ENCODE assay signal across 26 cellular contexts in the genomic region with DNA sequence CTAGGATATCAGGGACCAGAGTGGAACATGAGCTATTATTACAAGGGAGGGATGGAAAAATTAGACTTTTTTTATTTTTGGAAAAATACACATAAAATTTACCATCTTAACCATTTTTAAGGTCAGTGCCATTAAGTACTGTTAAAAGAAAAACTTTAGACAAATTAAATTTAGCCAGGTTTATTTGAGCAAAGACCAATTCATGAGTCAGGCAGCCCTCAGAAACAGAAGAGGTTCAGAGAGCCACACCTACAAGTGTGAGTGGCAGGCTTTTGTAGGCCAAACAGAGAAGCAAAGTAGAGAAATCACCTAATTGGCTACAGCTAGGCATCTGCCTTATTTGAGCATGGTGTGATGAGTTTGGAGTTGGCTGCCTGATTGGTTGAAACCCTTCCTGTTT.
"Had no signal": no experiment of that assay in that cellular context is flagged by ENCODE, and none has a peak within 500 bp of the region (broad histone marks: within the 10 kb centered on the region; RNA-seq: fewer than 3 reads in every experiment).

No MANE protein-coding gene starts in this region.

- ATAC-seq: left colon; left lung; mucosa of descending colon; naive thymus-derived CD4-positive, alpha-beta T cell; natural killer cell treated with Interleukin-12 subunit alpha and Interleukin-12 subunit beta and Interleukin-15 and Interleukin-18, amount 100 ng/mL, for 72 hours; sciatic nerve; stimulated activated naive B cell treated with anti-CD40 and anti-IgM and Interleukin-4, amounts not matched to agents 10 μg/mL and 1 μg/mL and 100 μg/mL, for 72 hours; stimulated activated naive CD8-positive, alpha-beta T cell treated with anti-CD3 and anti-CD28 coated beads, Interleukin-15, Interleukin-2, amounts not matched to agents 100 U/mL and 50 U/mL, for 24 hours had no signal

- H3K9me3 ChIP-seq: left lung, mucosa of descending colon, ovary, right atrium auricular region, stomach, testis, thyroid gland, transverse colon, upper lobe of left lung, vagina had no signal

- H3K4me3 ChIP-seq: left lung, lung, mucosa of descending colon, ovary, right atrium auricular region, skin epidermis, stomach, testis, thyroid gland, transverse colon, upper lobe of left lung, vagina had no signal

- H3K27ac ChIP-seq: left lung, ovary, right atrium auricular region, skin epidermis, stomach, testis, thyroid gland, transverse colon, upper lobe of left lung, vagina had no signal

- DNase-seq: hypothalamus; immature natural killer cell; kidney; left colon; left lung; midbrain; mucosa of descending colon; naive thymus-derived CD4-positive, alpha-beta T cell; ovary; stimulated activated CD4-positive, alpha-beta T cell treated with anti-CD3 and anti-CD28 coated beads, Interleukin-12 subunit alpha, Interleukin-12 subunit beta, amount 100 ng/mL, for 4 hours; stimulated activated CD4-positive, alpha-beta T cell treated with anti-CD3 and anti-CD28 coated beads, Interleukin-15, amount 100 ng/mL, for 24 hours; stimulated activated CD4-positive, alpha-beta T cell treated with anti-CD3 and anti-CD28 coated beads, Interleukin-2, amount 100 ng/mL, for 24 hours; stimulated activated CD4-positive, alpha-beta T cell treated with anti-CD3 and anti-CD28 coated beads, Interleukin-4, amount 100 ng/mL, for 1 hour; stimulated activated naive B cell treated with anti-CD40 and anti-IgM and Interleukin-4, amounts not matched to agents 10 μg/mL and 1 μg/mL and 100 μg/mL, for 72 hours; stimulated activated naive CD8-positive, alpha-beta T cell treated with anti-CD3 and anti-CD28 coated beads, Interleukin-15, Interleukin-2, amounts not matched to agents 100 U/mL and 50 U/mL, for 24 hours; stomach; testis; thyroid gland; transverse colon; upper lobe of left lung had no signal

- H3K4me1 ChIP-seq: left lung, right atrium auricular region, stomach, testis, transverse colon, upper lobe of left lung, vagina had no signal

- H3K36me3 ChIP-seq: left lung, ovary, right atrium auricular region, stomach, thyroid gland, transverse colon, upper lobe of left lung, vagina had no signal

- H3K27me3 ChIP-seq: left lung, ovary, right atrium auricular region, stomach, testis, thyroid gland, transverse colon, upper lobe of left lung, vagina had no signal
